ENCODE assay signal across 18 cellular contexts in the genomic region with DNA sequence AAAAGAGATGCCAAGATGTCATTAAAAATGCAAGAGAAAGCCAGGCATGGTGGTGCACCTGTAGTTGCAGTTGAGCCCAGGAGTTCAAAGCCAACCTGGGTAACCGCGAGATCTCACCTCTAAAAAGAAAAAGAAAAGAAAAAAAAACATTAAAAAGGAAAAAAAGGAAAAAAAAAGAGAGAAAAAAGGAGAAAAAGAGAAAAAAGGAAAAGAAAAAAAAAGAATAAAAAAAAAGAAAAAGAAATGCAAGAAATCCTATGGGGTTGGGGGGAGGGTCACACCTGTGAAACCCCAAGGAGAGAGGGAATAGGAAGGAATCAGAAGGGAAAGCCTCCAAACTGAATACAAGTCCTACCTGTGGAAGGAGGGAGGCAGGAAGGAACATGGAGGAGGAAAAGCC. TPM values are rescaled to one million over a fixed set of nuclear protein-coding genes. Genes with fewer than 3 reads are reported as not detected.
DNase-seq lines count a peak whose midpoint lies in the region; ATAC-seq and TF ChIP-seq lines count a peak whose summit lies in the region.
"Had no signal": no experiment of that assay in that cellular context is flagged by ENCODE, and none has a peak within 500 bp of the region (broad histone marks: within the 10 kb centered on the region; RNA-seq: fewer than 3 reads in every experiment).

No MANE protein-coding gene starts in this region.

- DNase-seq in RWPE2 (ENCODE audit: low spot score) (no peak), aorta (no peak), HK-2 (ENCODE audit: unreplicated experiment) (no peak)
- DNase-seq in central memory CD8-positive, alpha-beta T cell (ENCODE audit: low spot score in 2 of 2): no peak
- no peak for DNase-seq in stimulated activated effector memory CD8-positive, alpha-beta T cell treated with anti-CD3 and anti-CD28 coated beads, Interleukin-12 subunit alpha, Interleukin-12 subunit beta, amount 100 ng/mL, for 72 hours (ENCODE audit: low spot score in 2 of 2)
- DNase-seq: BE2C; CD4-positive, alpha-beta T cell; CD8-positive, alpha-beta memory T cell; DMS 273 treated with DMSO at 0.1 percent for 48 hours; EL; GDM1; H9; HFFc6 had no signal

- H3K27me3 ChIP-seq in RWPE2 (ENCODE audit: insufficient read depth, poor library complexity, severe bottlenecking) (no peaks in the 10 kb centered on the region), aorta (ENCODE audit: control insufficient read depth in 1 of 2, insufficient read depth in 2 of 2, low read length in 1 of 2) (no peaks in the 10 kb centered on the region)
- H3K27me3 ChIP-seq: BE2C; BLaER1 treated with 17β-estradiol and CSF1 and Interleukin-3, amounts not matched to agents 10 nM and 100 nM had no signal

- no peaks in the 10 kb centered on the region for H3K9me3 Mint-ChIP-seq in central memory CD8-positive, alpha-beta T cell
- peaks cover 7% of the 10 kb centered on the region for H3K9me3 Mint-ChIP-seq in stimulated activated memory B cell treated with anti-CD40 and anti-IgM and Interleukin-4, amounts not matched to agents 10 μg/mL and 1 μg/mL and 100 μg/mL, for 72 hours
- no peaks in the 10 kb centered on the region for H3K9me3 Mint-ChIP-seq in stimulated activated effector memory CD8-positive, alpha-beta T cell treated with anti-CD3 and anti-CD28 coated beads, Interleukin-12 subunit alpha, Interleukin-12 subunit beta, amount 100 ng/mL, for 72 hours
- H3K9me3 Mint-ChIP-seq: CD14-positive monocyte; CD4-positive, alpha-beta T cell; CD8-positive, alpha-beta memory T cell; GM23338; H9; HFFc6 had no signal

- H3K36me3 Mint-ChIP-seq in central memory CD8-positive, alpha-beta T cell (ENCODE audit: insufficient read depth): peaks cover under 1% of the 10 kb centered on the region
- no peaks in the 10 kb centered on the region for H3K36me3 Mint-ChIP-seq in stimulated activated memory B cell treated with anti-CD40 and anti-IgM and Interleukin-4, amounts not matched to agents 10 μg/mL and 1 μg/mL and 100 μg/mL, for 72 hours
- no peaks in the 10 kb centered on the region for H3K36me3 Mint-ChIP-seq in stimulated activated effector memory CD8-positive, alpha-beta T cell treated with anti-CD3 and anti-CD28 coated beads, Interleukin-12 subunit alpha, Interleukin-12 subunit beta, amount 100 ng/mL, for 72 hours
- H3K36me3 Mint-ChIP-seq: CD14-positive monocyte; CD8-positive, alpha-beta memory T cell had no signal

- H3K4me3 Mint-ChIP-seq in central memory CD8-positive, alpha-beta T cell: no peak overlapping the region
- no peak overlapping the region for H3K4me3 Mint-ChIP-seq in stimulated activated memory B cell treated with anti-CD40 and anti-IgM and Interleukin-4, amounts not matched to agents 10 μg/mL and 1 μg/mL and 100 μg/mL, for 72 hours
- no peak overlapping the region for H3K4me3 Mint-ChIP-seq in stimulated activated effector memory CD8-positive, alpha-beta T cell treated with anti-CD3 and anti-CD28 coated beads, Interleukin-12 subunit alpha, Interleukin-12 subunit beta, amount 100 ng/mL, for 72 hours
- H3K4me3 Mint-ChIP-seq: CD14-positive monocyte; CD4-positive, alpha-beta T cell; GM23338; H9; HFFc6 had no signal

- H3K4me1 ChIP-seq in RWPE2 (ENCODE audit: insufficient read depth, poor library complexity, severe bottlenecking): no peaks in the 10 kb centered on the region
- H3K4me1 ChIP-seq in aorta (ENCODE audit: control insufficient read depth in 1 of 2, insufficient read depth in 2 of 2, low read length in 2 of 2): no peaks in the 10 kb centered on the region
- H3K4me1 ChIP-seq: BE2C had no signal

- intact Hi-C loops in aorta (cut with DNase I): loop anchor here in 1 of 2 donors (5.0 kb wide), 1 partner anchor 45 kb away; no protein-coding TSS in a partner anchor

- H3K27ac ChIP-seq in RWPE2 (ENCODE audit: poor library complexity, severe bottlenecking) (no peak overlapping the region), aorta (ENCODE audit: low read depth in 1 of 2, low read length in 2 of 2) (no peak overlapping the region)
- H3K27ac ChIP-seq: BLaER1 treated with 17β-estradiol and CSF1 and Interleukin-3, amounts not matched to agents 10 nM and 100 nM had no signal

- WGBS in aorta, 2 donors: 97 to 100% methylated on average over 2 of the region's 2 CpGs

- TF ChIP-seq CTCF in RWPE2 (IDR thresholded peaks at IDR 0.05; ENCODE audit: poor library complexity, severe bottlenecking): no peak

- H3K27me3 Mint-ChIP-seq in central memory CD8-positive, alpha-beta T cell: peaks cover 32% of the 10 kb centered on the region
- no peaks in the 10 kb centered on the region for H3K27me3 Mint-ChIP-seq in stimulated activated memory B cell treated with anti-CD40 and anti-IgM and Interleukin-4, amounts not matched to agents 10 μg/mL and 1 μg/mL and 100 μg/mL, for 72 hours

- H3K9me3 ChIP-seq in RWPE2 (ENCODE audit: severe bottlenecking) (no peaks in the 10 kb centered on the region), aorta (ENCODE audit: control insufficient read depth, low read length) (no peaks in the 10 kb centered on the region)
- H3K9me3 ChIP-seq: BE2C; BLaER1 treated with 17β-estradiol and CSF1 and Interleukin-3, amounts not matched to agents 10 nM and 100 nM had no signal

- peak overlapping the region; percentile 71 for H3K27ac Mint-ChIP-seq in central memory CD8-positive, alpha-beta T cell (ENCODE audit: low read depth)
- H3K27ac Mint-ChIP-seq in stimulated activated memory B cell treated with anti-CD40 and anti-IgM and Interleukin-4, amounts not matched to agents 10 μg/mL and 1 μg/mL and 100 μg/mL, for 72 hours: peak overlapping the region; percentile 44
- H3K27ac Mint-ChIP-seq in stimulated activated effector memory CD8-positive, alpha-beta T cell treated with anti-CD3 and anti-CD28 coated beads, Interleukin-12 subunit alpha, Interleukin-12 subunit beta, amount 100 ng/mL, for 72 hours: no peak overlapping the region
- H3K27ac Mint-ChIP-seq: CD4-positive, alpha-beta T cell; CD8-positive, alpha-beta memory T cell; GM23338; H9; HFFc6 had no signal

- H3K36me3 ChIP-seq in RWPE2 (ENCODE audit: low read depth): no peaks in the 10 kb centered on the region
- no peaks in the 10 kb centered on the region for H3K36me3 ChIP-seq in aorta (ENCODE audit: control insufficient read depth in 1 of 2, insufficient read depth in 2 of 2, low read length in 1 of 2)
- H3K36me3 ChIP-seq: BE2C; BLaER1 treated with 17β-estradiol and CSF1 and Interleukin-3, amounts not matched to agents 10 nM and 100 nM had no signal

- peaks cover 5% of the 10 kb centered on the region for H3K4me1 Mint-ChIP-seq in central memory CD8-positive, alpha-beta T cell
- peaks cover 27% of the 10 kb centered on the region for H3K4me1 Mint-ChIP-seq in stimulated activated memory B cell treated with anti-CD40 and anti-IgM and Interleukin-4, amounts not matched to agents 10 μg/mL and 1 μg/mL and 100 μg/mL, for 72 hours
- H3K4me1 Mint-ChIP-seq in stimulated activated effector memory CD8-positive, alpha-beta T cell treated with anti-CD3 and anti-CD28 coated beads, Interleukin-12 subunit alpha, Interleukin-12 subunit beta, amount 100 ng/mL, for 72 hours: peaks cover 14% of the 10 kb centered on the region

- 0 out of 3 replicates have a peak, but pooled peaks have one; percentile 11 for ATAC-seq in RWPE2 (ENCODE audit: low read depth)
- ATAC-seq in central memory CD8-positive, alpha-beta T cell (replicated peaks; ENCODE audit: extremely low read depth, poor library complexity, severe bottlenecking): no peak
- ATAC-seq in stimulated activated memory B cell treated with anti-CD40 and anti-IgM and Interleukin-4, amounts not matched to agents 10 μg/mL and 1 μg/mL and 100 μg/mL, for 72 hours: no peak
- ATAC-seq in aorta (ENCODE audit: low FRiP score): no peak
- ATAC-seq in stimulated activated effector memory CD8-positive, alpha-beta T cell treated with anti-CD3 and anti-CD28 coated beads, Interleukin-12 subunit alpha, Interleukin-12 subunit beta, amount 100 ng/mL, for 72 hours: no peak
- ATAC-seq: GM12878, GM23338 had no signal

- no peak overlapping the region for H3K4me3 ChIP-seq in RWPE2 (ENCODE audit: severe bottlenecking)
- no peak overlapping the region for H3K4me3 ChIP-seq in aorta (ENCODE audit: low read length in 2 of 2)
- H3K4me3 ChIP-seq: BLaER1 treated with 17β-estradiol and CSF1 and Interleukin-3, amounts not matched to agents 10 nM and 100 nM; GM12878; GM23338 had no signal

RNA-seq across cellular contexts. Expression of gene SUMF1, which starts 5.2 kb away (rescaled TPM):
- 10 to 100 TPM; 26.5 to 35.8 TPM for total RNA-seq in aorta
- 10 to 100 TPM; 23.3 to 30.4 TPM for polyA plus RNA-seq in aorta

RNA-seq across cellular contexts. Expression of gene ITPR1, which starts 20.8 kb away (rescaled TPM):
- 100 to 1,000 TPM; 227 to 294 TPM for total RNA-seq in aorta
- polyA plus RNA-seq in aorta: 10 to 100 TPM; 30.7 to 71.3 TPM
